In genomic region chr2:55011741-55012574, GRCh38 we compare ENCODE assay signal across 10 cellular contexts. TPM values are rescaled to one million over a fixed set of nuclear protein-coding genes. Genes with fewer than 3 reads are reported as not detected.
DNase-seq lines count a peak whose midpoint lies in the region; FAIRE-seq and TF ChIP-seq lines count a peak whose summit lies in the region.
"Had no signal": no experiment of that assay in that cellular context is flagged by ENCODE, and none has a peak within 500 bp of the region (broad histone marks: within the 10 kb centered on the region; RNA-seq: fewer than 3 reads in every experiment).

No MANE protein-coding gene starts in this region.

- H3K9me3 ChIP-seq in ascending aorta (no peaks in the 10 kb centered on the region), stomach (no peaks in the 10 kb centered on the region)

- FAIRE-seq in GM19239 (lab: Jason Lieb, UNC): no peak

- no peak for TF ChIP-seq CTCF in ascending aorta (IDR thresholded peaks at IDR 0.05)
- no peak for TF ChIP-seq CTCF in stomach (IDR thresholded peaks at IDR 0.05)

- CTCF ChIA-PET in HEK293T (lab: Yijun Ruan, JAX): interaction anchor here (2.2 kb wide), 1 partner anchor 112 kb away, joined by 12 read pairs; no protein-coding TSS in a partner anchor

- intact Hi-C loops in ascending aorta (cut with DNase I): loop anchor here (10.0 kb wide), 1 partner anchor 107 kb away; no protein-coding TSS in a partner anchor
- intact Hi-C loops in stomach (cut with DNase I; ENCODE audit: low total_unique reads): no loop called here

- H3K4me3 ChIP-seq in ascending aorta (peak overlapping the region in 1 of 2 donors; percentile 30), stomach (no peak overlapping the region)

- TF ChIP-seq EP300 in stomach (IDR thresholded peaks at IDR 0.05): no peak

- H3K27me3 ChIP-seq in ascending aorta (no peaks in the 10 kb centered on the region), stomach (no peaks in the 10 kb centered on the region)

- no peak for TF ChIP-seq POLR2A in stomach (IDR thresholded peaks at IDR 0.05)

- DNase-seq in HEK293T (ENCODE audit: extremely low spot score): no peak
- no peak for DNase-seq in ascending aorta (ENCODE audit: low spot score in 2 of 2)
- peak; percentile 60 for DNase-seq in kidney tubule cell (ENCODE audit: low spot score)
- DNase-seq in stomach: no peak
- no peak for DNase-seq in HPDE6-E6E7 (ENCODE audit: extremely low spot score)
- DNase-seq in GM03348 (ENCODE audit: low spot score): no peak
- DNase-seq in GM19239 (ENCODE audit: insufficient read length, low spot score): no peak
- no peak for DNase-seq in CD1c-positive myeloid dendritic cell (ENCODE audit: extremely low spot score)
- DNase-seq: activated naive CD4-positive, alpha-beta T cell treated with anti-CD3 and anti-CD28 coated beads, Interleukin-2, amount 50 U/mL, for 16 hours; NCI-H2081 had no signal

- peaks cover 2 to 65% of the 10 kb centered on the region in 2 donors for H3K4me1 ChIP-seq in ascending aorta
- H3K4me1 ChIP-seq in stomach: peaks cover 54 to 100% (median 76%) of the 10 kb centered on the region in 4 donors

- 12 to 21% (median 17%) methylated on average over 6 of the region's 6 CpGs for WGBS in stomach, 5 donors

- H3K27ac ChIP-seq in ascending aorta (peak overlapping the region; percentile 4 to 58), stomach (peak overlapping the region in 4 of 5 donors; percentile 69 to 85 (median 78))

- H3K36me3 ChIP-seq in ascending aorta (no peaks in the 10 kb centered on the region), stomach (no peaks in the 10 kb centered on the region)

- POLR2A ChIA-PET in HEK293T (lab: Yijun Ruan, JAX): interaction anchor here (1.5 kb wide), 1 partner anchor 38 kb away, joined by 5 read pairs; the partner anchor contains the start of gene RTN4

TF ChIP-seq in HEK293T, 16 proteins besides CTCF, POLR2A, EP300 and RAD21:
- no peak for TF ChIP-seq FOXM1 (IDR thresholded peaks at IDR 0.05; ENCODE audit: borderline replicate concordance)
- TF ChIP-seq LEF1 (IDR thresholded peaks at IDR 0.05; ENCODE audit: borderline replicate concordance): no peak
- 0 out of 2 replicates have a peak, but pooled peaks have one; percentile 2 for TF ChIP-seq PKNOX1 (IDR thresholded peaks at IDR 0.05)

RNA-seq across cellular contexts. Expression of gene RTN4, which starts 38.3 kb away (rescaled TPM):
- total RNA-seq in ascending aorta (296 TPM), stomach (100 to 1,000 TPM; 114 to 463 (median 173) TPM)
- 100 to 1,000 TPM in 1 of 3 donors, 10 to 100 TPM in 2; 40.8 to 116 (median 48.7) TPM for polyA plus RNA-seq in stomach
